In the genomic region with DNA sequence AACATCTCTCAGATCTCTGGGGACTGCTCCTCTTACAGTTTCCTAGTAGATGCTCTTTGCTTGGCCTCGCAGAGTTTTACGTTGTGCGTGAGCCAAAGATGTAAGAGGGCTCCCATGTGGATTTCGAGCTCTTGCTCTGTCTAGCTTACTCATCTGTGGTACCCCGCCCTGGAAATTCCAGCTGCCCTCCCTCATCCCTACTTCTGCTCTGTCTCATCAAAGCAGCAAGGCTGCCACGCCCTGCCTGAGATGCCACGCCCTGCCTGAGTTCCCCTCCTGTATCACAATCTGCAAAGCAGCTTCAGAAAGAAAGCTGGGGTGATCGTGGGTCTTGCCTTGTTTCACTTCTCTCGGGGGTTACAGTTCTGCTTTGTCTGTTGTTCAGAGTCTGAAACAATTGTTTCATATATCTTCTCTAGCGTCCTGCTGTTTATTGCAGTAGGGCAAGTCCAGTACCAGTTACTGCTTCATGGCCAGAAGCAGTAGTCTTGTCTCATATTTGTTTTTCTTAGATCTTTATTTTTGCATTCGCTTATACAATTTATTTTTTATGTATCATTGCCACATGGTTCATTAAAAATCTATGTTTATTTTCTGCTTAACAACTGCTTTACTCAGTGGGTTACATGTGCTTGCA, we compare ENCODE assay signal across 8 cellular contexts. TPM values are rescaled to one million over a fixed set of nuclear protein-coding genes. Genes with fewer than 3 reads are reported as not detected.
DNase-seq lines count a peak whose midpoint lies in the region; ATAC-seq, FAIRE-seq and TF ChIP-seq lines count a peak whose summit lies in the region.

No MANE protein-coding gene starts in this region.

- no peaks in the 10 kb centered on the region for H3K9me3 ChIP-seq in gastrocnemius medialis

- TF ChIP-seq CTCF in GM10266 (IDR thresholded peaks at IDR 0.05; ENCODE audit: control insufficient read depth, insufficient read depth, low read depth, missing control alignments) (no peak), gastrocnemius medialis (IDR thresholded peaks at IDR 0.05 in 4 of 5, conservative IDR thresholded peaks at IDR 0.05 in 1 of 5) (no peak), D721Med (IDR thresholded peaks at IDR 0.05; ENCODE audit: insufficient read depth, missing control alignments) (no peak)

- peaks cover 0 to 1% (median 0%) of the 10 kb centered on the region in 3 donors for H3K27me3 ChIP-seq in gastrocnemius medialis

- in situ Hi-C loops in gastrocnemius medialis (cut with MboI; ENCODE audit: low sequenced_read_pairs in 4 of 4) = no loop called here

- intact Hi-C loops in gastrocnemius medialis (cut with DNase I; ENCODE audit: low total_unique reads) = no loop called here

- FAIRE-seq in D721Med (lab: Jason Lieb, UNC) = no peak

- peak; percentile 99 for ATAC-seq in GM21576 (IDR thresholded peaks at IDR 0.05; ENCODE audit: unreplicated experiment)
- ATAC-seq in gastrocnemius medialis = peak in 1 of 2 donors; percentile 26
- no peak for ATAC-seq in HG03457 (IDR thresholded peaks at IDR 0.05; ENCODE audit: unreplicated experiment)

- H3K36me3 ChIP-seq in gastrocnemius medialis = no peaks in the 10 kb centered on the region

- H3K4me3 ChIP-seq in gastrocnemius medialis = no peak overlapping the region

- H3K4me1 ChIP-seq in gastrocnemius medialis = no peaks in the 10 kb centered on the region

- DNase-seq in GM10266 (ENCODE audit: extremely low spot score) (peak; percentile 43), HT1080 (ENCODE audit: low read depth) (peak; percentile 87), gastrocnemius medialis (peak; percentile 13 to 38), DMS 273 treated with DMSO at 0.1 percent for 48 hours (lab: John Stamatoyannopoulos, UW) (no peak), D721Med (ENCODE audit: insufficient read length, low spot score) (no peak)

- H3K27ac ChIP-seq in cingulate gyrus (ENCODE audit: low read depth, low read length) = peak overlapping the region; percentile 7
- H3K27ac ChIP-seq in gastrocnemius medialis = no peak overlapping the region

- no peak for TF ChIP-seq POLR2A in gastrocnemius medialis (IDR thresholded peaks at IDR 0.05)

RNA-seq across cellular contexts. Expression of a gene that starts 36.1 kb away (rescaled TPM):
- total RNA-seq in HT1080 (2014; rRNA removed; shearing (Covaris generic)) = 65.3 and 80.4 TPM in 2 replicates
- polyA plus RNA-seq in HT1080 (2015; cell fraction: cytosol; rRNA removed) = 58.2 and 63.9 TPM in 2 replicates
- polyA plus RNA-seq in HT1080 (2015; cell fraction: nucleus; rRNA removed) = 40.0 and 42.3 TPM in 2 replicates
- 10 to 100 TPM; 23.9 to 68.1 (median 39.5) TPM for total RNA-seq in gastrocnemius medialis

Comparison
In these comparisons a context has a peak if more than half of its experiments do, and no peak if none do; other contexts are left out.
1. DNase-seq: peak in GM10266 (single experiment), HT1080 (single experiment) and gastrocnemius medialis (2 of 2); none in DMS 273 treated with DMSO at 0.1 percent for 48 hours (single experiment) and D721Med (single experiment).